In the genomic region with DNA sequence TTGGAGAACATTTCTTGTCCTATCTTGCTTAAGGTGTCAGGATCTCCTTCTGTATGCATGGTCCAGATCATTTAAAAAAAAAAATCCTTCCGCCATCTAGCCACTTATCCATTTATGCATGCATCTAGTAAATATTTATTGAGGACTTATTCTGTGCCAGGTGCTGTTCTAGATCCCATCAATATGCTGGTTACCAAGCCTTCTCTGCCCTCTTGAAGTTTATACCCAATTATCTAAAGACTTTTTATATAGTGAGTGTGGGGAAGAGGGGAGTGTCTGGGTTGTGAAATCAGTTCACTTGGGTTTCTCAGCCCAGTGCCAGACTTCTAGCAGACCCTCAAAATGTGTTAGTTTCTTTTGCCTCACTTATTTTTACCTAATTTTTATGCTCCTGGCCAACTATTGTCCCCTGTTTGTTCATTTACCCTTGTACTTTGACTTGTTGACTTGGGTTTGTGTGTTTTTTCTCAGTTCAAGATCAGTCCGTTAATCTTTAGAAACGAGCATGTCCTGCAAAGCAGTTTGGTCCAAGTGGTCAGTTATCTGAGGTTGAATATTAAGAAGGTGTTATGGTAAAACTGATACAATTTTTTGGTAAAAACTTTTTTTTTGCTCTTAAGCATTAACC, we compare ENCODE assay signal across 1 cellular context.
TF ChIP-seq lines count a peak whose summit lies in the region.

No MANE protein-coding gene starts in this region.

TF ChIP-seq in HepG2, 621 proteins besides CTCF, POLR2A, EP300 and RAD21 (continued from another document):
- TF ChIP-seq, protein P1, sequence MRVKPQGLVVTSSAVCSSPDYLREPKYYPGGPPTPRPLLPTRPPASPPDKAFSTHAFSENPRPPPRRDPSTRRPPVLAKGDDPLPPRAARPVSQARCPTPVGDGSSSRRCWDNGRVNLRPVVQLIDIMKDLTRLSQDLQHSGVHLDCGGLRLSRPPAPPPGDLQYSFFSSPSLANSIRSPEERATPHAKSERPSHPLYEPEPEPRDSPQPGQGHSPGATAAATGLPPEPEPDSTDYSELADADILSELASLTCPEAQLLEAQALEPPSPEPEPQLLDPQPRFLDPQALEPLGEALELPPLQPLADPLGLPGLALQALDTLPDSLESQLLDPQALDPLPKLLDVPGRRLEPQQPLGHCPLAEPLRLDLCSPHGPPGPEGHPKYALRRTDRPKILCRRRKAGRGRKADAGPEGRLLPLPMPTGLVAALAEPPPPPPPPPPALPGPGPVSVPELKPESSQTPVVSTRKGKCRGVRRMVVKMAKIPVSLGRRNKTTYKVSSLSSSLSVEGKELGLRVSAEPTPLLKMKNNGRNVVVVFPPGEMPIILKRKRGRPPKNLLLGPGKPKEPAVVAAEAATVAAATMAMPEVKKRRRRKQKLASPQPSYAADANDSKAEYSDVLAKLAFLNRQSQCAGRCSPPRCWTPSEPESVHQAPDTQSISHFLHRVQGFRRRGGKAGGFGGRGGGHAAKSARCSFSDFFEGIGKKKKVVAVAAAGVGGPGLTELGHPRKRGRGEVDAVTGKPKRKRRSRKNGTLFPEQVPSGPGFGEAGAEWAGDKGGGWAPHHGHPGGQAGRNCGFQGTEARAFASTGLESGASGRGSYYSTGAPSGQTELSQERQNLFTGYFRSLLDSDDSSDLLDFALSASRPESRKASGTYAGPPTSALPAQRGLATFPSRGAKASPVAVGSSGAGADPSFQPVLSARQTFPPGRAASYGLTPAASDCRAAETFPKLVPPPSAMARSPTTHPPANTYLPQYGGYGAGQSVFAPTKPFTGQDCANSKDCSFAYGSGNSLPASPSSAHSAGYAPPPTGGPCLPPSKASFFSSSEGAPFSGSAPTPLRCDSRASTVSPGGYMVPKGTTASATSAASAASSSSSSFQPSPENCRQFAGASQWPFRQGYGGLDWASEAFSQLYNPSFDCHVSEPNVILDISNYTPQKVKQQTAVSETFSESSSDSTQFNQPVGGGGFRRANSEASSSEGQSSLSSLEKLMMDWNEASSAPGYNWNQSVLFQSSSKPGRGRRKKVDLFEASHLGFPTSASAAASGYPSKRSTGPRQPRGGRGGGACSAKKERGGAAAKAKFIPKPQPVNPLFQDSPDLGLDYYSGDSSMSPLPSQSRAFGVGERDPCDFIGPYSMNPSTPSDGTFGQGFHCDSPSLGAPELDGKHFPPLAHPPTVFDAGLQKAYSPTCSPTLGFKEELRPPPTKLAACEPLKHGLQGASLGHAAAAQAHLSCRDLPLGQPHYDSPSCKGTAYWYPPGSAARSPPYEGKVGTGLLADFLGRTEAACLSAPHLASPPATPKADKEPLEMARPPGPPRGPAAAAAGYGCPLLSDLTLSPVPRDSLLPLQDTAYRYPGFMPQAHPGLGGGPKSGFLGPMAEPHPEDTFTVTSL (CRISPR knock-in tag; IDR thresholded peaks at IDR 0.05; ENCODE audit: borderline replicate concordance), result peak; percentile 45; the same call in 1 of the 2 replicates
- no peak for TF ChIP-seq CBFB (CRISPR knock-in tag; IDR thresholded peaks at IDR 0.05)
- TF ChIP-seq POGZ (CRISPR knock-in tag; IDR thresholded peaks at IDR 0.05), result 0 out of 2 replicates have a peak, but pooled peaks have one; percentile 50
- TF ChIP-seq, protein P2, sequence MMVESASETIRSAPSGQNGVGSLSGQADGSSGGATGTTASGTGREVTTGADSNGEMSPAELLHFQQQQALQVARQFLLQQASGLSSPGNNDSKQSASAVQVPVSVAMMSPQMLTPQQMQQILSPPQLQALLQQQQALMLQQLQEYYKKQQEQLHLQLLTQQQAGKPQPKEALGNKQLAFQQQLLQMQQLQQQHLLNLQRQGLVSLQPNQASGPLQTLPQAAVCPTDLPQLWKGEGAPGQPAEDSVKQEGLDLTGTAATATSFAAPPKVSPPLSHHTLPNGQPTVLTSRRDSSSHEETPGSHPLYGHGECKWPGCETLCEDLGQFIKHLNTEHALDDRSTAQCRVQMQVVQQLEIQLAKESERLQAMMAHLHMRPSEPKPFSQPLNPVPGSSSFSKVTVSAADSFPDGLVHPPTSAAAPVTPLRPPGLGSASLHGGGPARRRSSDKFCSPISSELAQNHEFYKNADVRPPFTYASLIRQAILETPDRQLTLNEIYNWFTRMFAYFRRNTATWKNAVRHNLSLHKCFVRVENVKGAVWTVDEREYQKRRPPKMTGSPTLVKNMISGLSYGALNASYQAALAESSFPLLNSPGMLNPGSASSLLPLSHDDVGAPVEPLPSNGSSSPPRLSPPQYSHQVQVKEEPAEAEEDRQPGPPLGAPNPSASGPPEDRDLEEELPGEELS (CRISPR knock-in tag; IDR thresholded peaks at IDR 0.05), result peak; percentile 25; the same call in 1 of the 2 replicates
- no peak for TF ChIP-seq MYC (CRISPR knock-in tag; IDR thresholded peaks at IDR 0.05; ENCODE audit: borderline replicate concordance)
- TF ChIP-seq SOX13 (IDR thresholded peaks at IDR 0.05), result no peak
- TF ChIP-seq SOX13 (CRISPR knock-in tag; conservative IDR thresholded peaks at IDR 0.05 in 1 of 2, IDR thresholded peaks at IDR 0.05 in 1 of 2), result peak in 1 of 2 experiments; percentile 63; a peak in 2 of 4 replicates
- TF ChIP-seq KDM6A (CRISPR knock-in tag; IDR thresholded peaks at IDR 0.05; ENCODE audit: low read depth), result peak; percentile 27; the same call in 1 of the 2 replicates
- TF ChIP-seq, protein P3, sequence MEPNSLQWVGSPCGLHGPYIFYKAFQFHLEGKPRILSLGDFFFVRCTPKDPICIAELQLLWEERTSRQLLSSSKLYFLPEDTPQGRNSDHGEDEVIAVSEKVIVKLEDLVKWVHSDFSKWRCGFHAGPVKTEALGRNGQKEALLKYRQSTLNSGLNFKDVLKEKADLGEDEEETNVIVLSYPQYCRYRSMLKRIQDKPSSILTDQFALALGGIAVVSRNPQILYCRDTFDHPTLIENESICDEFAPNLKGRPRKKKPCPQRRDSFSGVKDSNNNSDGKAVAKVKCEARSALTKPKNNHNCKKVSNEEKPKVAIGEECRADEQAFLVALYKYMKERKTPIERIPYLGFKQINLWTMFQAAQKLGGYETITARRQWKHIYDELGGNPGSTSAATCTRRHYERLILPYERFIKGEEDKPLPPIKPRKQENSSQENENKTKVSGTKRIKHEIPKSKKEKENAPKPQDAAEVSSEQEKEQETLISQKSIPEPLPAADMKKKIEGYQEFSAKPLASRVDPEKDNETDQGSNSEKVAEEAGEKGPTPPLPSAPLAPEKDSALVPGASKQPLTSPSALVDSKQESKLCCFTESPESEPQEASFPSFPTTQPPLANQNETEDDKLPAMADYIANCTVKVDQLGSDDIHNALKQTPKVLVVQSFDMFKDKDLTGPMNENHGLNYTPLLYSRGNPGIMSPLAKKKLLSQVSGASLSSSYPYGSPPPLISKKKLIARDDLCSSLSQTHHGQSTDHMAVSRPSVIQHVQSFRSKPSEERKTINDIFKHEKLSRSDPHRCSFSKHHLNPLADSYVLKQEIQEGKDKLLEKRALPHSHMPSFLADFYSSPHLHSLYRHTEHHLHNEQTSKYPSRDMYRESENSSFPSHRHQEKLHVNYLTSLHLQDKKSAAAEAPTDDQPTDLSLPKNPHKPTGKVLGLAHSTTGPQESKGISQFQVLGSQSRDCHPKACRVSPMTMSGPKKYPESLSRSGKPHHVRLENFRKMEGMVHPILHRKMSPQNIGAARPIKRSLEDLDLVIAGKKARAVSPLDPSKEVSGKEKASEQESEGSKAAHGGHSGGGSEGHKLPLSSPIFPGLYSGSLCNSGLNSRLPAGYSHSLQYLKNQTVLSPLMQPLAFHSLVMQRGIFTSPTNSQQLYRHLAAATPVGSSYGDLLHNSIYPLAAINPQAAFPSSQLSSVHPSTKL (CRISPR knock-in tag; IDR thresholded peaks at IDR 0.05), result peak; percentile 54; the same call in 1 of the 2 replicates
- TF ChIP-seq RBAK (CRISPR knock-in tag; IDR thresholded peaks at IDR 0.05), result 0 out of 2 replicates have a peak, but pooled peaks have one; percentile 39
- TF ChIP-seq, protein P4, sequence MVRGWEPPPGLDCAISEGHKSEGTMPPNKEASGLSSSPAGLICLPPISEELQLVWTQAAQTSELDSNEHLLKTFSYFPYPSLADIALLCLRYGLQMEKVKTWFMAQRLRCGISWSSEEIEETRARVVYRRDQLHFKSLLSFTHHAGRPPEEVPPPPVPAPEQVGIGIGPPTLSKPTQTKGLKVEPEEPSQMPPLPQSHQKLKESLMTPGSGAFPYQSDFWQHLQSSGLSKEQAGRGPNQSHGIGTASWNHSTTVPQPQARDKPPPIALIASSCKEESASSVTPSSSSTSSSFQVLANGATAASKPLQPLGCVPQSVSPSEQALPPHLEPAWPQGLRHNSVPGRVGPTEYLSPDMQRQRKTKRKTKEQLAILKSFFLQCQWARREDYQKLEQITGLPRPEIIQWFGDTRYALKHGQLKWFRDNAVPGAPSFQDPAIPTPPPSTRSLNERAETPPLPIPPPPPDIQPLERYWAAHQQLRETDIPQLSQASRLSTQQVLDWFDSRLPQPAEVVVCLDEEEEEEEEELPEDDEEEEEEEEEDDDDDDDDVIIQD (CRISPR knock-in tag; IDR thresholded peaks at IDR 0.05; ENCODE audit: low read depth), result peak; percentile 49; the same call in 1 of the 2 replicates
- TF ChIP-seq ZKSCAN8 (CRISPR knock-in tag; IDR thresholded peaks at IDR 0.05; ENCODE audit: borderline replicate concordance), result no peak
- TF ChIP-seq NR2F6 (IDR thresholded peaks at IDR 0.05), result no peak
- TF ChIP-seq NR2F6 (CRISPR knock-in tag; IDR thresholded peaks at IDR 0.05), result no peak
- TF ChIP-seq ZNF547 (CRISPR knock-in tag; IDR thresholded peaks at IDR 0.05), result no peak
- TF ChIP-seq ZNF614 (CRISPR knock-in tag; IDR thresholded peaks at IDR 0.05; ENCODE audit: borderline replicate concordance), result no peak
- TF ChIP-seq SUZ12 (IDR thresholded peaks at IDR 0.05; ENCODE audit: low read depth, low read length), result no peak
- peak; percentile 79 for TF ChIP-seq HNF4A (CRISPR knock-in tag; IDR thresholded peaks at IDR 0.05)
- TF ChIP-seq MAFK (conservative IDR thresholded peaks at IDR 0.05 in 1 of 2, IDR thresholded peaks at IDR 0.05 in 1 of 2; ENCODE audit: low read length in 2 of 2), result no peak
- TF ChIP-seq PTBP1 (IDR thresholded peaks at IDR 0.05; ENCODE audit: low read depth, low read length, poor library complexity, severe bottlenecking), result no peak
- no peak for TF ChIP-seq PAWR (CRISPR knock-in tag; IDR thresholded peaks at IDR 0.05; ENCODE audit: borderline replicate concordance)
- TF ChIP-seq NCOA2 (CRISPR knock-in tag; IDR thresholded peaks at IDR 0.05), result peak; percentile 27; the same call in 1 of the 2 replicates
- no peak for TF ChIP-seq SALL2 (CRISPR knock-in tag; IDR thresholded peaks at IDR 0.05)
- peak; percentile 43; the same call in 1 of the 2 replicates for TF ChIP-seq RARA (CRISPR knock-in tag; IDR thresholded peaks at IDR 0.05)
- TF ChIP-seq, protein P5, sequence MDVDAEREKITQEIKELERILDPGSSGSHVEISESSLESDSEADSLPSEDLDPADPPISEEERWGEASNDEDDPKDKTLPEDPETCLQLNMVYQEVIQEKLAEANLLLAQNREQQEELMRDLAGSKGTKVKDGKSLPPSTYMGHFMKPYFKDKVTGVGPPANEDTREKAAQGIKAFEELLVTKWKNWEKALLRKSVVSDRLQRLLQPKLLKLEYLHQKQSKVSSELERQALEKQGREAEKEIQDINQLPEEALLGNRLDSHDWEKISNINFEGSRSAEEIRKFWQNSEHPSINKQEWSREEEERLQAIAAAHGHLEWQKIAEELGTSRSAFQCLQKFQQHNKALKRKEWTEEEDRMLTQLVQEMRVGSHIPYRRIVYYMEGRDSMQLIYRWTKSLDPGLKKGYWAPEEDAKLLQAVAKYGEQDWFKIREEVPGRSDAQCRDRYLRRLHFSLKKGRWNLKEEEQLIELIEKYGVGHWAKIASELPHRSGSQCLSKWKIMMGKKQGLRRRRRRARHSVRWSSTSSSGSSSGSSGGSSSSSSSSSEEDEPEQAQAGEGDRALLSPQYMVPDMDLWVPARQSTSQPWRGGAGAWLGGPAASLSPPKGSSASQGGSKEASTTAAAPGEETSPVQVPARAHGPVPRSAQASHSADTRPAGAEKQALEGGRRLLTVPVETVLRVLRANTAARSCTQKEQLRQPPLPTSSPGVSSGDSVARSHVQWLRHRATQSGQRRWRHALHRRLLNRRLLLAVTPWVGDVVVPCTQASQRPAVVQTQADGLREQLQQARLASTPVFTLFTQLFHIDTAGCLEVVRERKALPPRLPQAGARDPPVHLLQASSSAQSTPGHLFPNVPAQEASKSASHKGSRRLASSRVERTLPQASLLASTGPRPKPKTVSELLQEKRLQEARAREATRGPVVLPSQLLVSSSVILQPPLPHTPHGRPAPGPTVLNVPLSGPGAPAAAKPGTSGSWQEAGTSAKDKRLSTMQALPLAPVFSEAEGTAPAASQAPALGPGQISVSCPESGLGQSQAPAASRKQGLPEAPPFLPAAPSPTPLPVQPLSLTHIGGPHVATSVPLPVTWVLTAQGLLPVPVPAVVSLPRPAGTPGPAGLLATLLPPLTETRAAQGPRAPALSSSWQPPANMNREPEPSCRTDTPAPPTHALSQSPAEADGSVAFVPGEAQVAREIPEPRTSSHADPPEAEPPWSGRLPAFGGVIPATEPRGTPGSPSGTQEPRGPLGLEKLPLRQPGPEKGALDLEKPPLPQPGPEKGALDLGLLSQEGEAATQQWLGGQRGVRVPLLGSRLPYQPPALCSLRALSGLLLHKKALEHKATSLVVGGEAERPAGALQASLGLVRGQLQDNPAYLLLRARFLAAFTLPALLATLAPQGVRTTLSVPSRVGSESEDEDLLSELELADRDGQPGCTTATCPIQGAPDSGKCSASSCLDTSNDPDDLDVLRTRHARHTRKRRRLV (CRISPR knock-in tag; IDR thresholded peaks at IDR 0.05), result no peak
- TF ChIP-seq, protein P6, sequence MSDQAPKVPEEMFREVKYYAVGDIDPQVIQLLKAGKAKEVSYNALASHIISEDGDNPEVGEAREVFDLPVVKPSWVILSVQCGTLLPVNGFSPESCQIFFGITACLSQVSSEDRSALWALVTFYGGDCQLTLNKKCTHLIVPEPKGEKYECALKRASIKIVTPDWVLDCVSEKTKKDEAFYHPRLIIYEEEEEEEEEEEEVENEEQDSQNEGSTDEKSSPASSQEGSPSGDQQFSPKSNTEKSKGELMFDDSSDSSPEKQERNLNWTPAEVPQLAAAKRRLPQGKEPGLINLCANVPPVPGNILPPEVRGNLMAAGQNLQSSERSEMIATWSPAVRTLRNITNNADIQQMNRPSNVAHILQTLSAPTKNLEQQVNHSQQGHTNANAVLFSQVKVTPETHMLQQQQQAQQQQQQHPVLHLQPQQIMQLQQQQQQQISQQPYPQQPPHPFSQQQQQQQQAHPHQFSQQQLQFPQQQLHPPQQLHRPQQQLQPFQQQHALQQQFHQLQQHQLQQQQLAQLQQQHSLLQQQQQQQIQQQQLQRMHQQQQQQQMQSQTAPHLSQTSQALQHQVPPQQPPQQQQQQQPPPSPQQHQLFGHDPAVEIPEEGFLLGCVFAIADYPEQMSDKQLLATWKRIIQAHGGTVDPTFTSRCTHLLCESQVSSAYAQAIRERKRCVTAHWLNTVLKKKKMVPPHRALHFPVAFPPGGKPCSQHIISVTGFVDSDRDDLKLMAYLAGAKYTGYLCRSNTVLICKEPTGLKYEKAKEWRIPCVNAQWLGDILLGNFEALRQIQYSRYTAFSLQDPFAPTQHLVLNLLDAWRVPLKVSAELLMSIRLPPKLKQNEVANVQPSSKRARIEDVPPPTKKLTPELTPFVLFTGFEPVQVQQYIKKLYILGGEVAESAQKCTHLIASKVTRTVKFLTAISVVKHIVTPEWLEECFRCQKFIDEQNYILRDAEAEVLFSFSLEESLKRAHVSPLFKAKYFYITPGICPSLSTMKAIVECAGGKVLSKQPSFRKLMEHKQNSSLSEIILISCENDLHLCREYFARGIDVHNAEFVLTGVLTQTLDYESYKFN (CRISPR knock-in tag; conservative IDR thresholded peaks at IDR 0.05), result peak; percentile 74
- 0 out of 2 replicates have a peak, but pooled peaks have one; percentile 31 for TF ChIP-seq GATAD2A (CRISPR knock-in tag; IDR thresholded peaks at IDR 0.05)
- TF ChIP-seq KMT2B (CRISPR knock-in tag; IDR thresholded peaks at IDR 0.05), result no peak
